In genomic region chr19:45103200-45103624, GRCh38 we compare ENCODE assay signal across 8 cellular contexts. TPM values are rescaled to one million over a fixed set of nuclear protein-coding genes. Genes with fewer than 3 reads are reported as not detected.
DNase-seq lines count a peak whose midpoint lies in the region; ATAC-seq and TF ChIP-seq lines count a peak whose summit lies in the region.

No MANE protein-coding gene starts in this region.

- H3K36me3 ChIP-seq in H7 (replicated peaks; ENCODE audit: control insufficient read depth, insufficient read depth, low read length) (no peaks in the 10 kb centered on the region; the same call in 1 of the 2 replicates), sigmoid colon (no peaks in the 10 kb centered on the region), psoas muscle (ENCODE audit: insufficient read depth in 1 of 2, low read depth in 1 of 2) (no peaks in the 10 kb centered on the region)

- no peak for TF ChIP-seq POLR2A in sigmoid colon (IDR thresholded peaks at IDR 0.05)

- no peak for TF ChIP-seq CTCF in fibroblast of mammary gland (conservative IDR thresholded peaks at IDR 0.05; ENCODE audit: control insufficient read depth, insufficient read depth, low read depth, low read length)
- no peak for TF ChIP-seq CTCF in sigmoid colon (IDR thresholded peaks at IDR 0.05)
- no peak for TF ChIP-seq CTCF in psoas muscle (IDR thresholded peaks at IDR 0.05)

- H3K27ac ChIP-seq in sigmoid colon (peak overlapping the region in 1 of 4 donors; percentile 28), psoas muscle (no peak overlapping the region)

- peak; percentile 70 for DNase-seq in H7
- DNase-seq in activated CD4-positive, alpha-beta T cell treated with anti-CD3 and anti-CD28 coated beads for 4 hours: peak; percentile 39 to 45
- peak; percentile 44 for DNase-seq in fibroblast of mammary gland (ENCODE audit: low read depth)
- peak; percentile 73 for DNase-seq in sigmoid colon
- DNase-seq in HuH-7.5 (ENCODE audit: low spot score): no peak
- DNase-seq in psoas muscle: no peak

- peaks cover 0 to 43% (median 36%) of the 10 kb centered on the region in 4 donors for H3K4me1 ChIP-seq in sigmoid colon
- H3K4me1 ChIP-seq in psoas muscle: peaks cover 67% of the 10 kb centered on the region

- no peak for ATAC-seq in GM21737 (IDR thresholded peaks at IDR 0.05; ENCODE audit: unreplicated experiment)
- ATAC-seq in psoas muscle: no peak
- ATAC-seq in HG03025 (IDR thresholded peaks at IDR 0.05; ENCODE audit: low FRiP score, unreplicated experiment): no peak

- TF ChIP-seq EP300 in sigmoid colon (IDR thresholded peaks at IDR 0.05): no peak

- H3K9me3 ChIP-seq in sigmoid colon (no peaks in the 10 kb centered on the region), psoas muscle (no peaks in the 10 kb centered on the region)

- 35 to 59% methylated on average over 19 of the region's 19 CpGs for WGBS in sigmoid colon, 2 donors
- WGBS in psoas muscle, 3 donors: 32 to 51% (median 44%) methylated on average over 19 of the region's 19 CpGs

- H3K4me3 ChIP-seq in H7 (ENCODE audit: insufficient read depth, low read depth, low read length) (no peak overlapping the region), fibroblast of mammary gland (ENCODE audit: control insufficient read depth, low read depth, low read length) (no peak overlapping the region), sigmoid colon (peak overlapping the region in 1 of 4 donors; percentile 10), psoas muscle (no peak overlapping the region)

- intact Hi-C loops in sigmoid colon (cut with DNase I): no loop called here
- intact Hi-C loops in psoas muscle (cut with DNase I): loop anchor here in 1 of 2 donors (10.0 kb wide), 1 partner anchor 882 kb away; no protein-coding TSS in a partner anchor

- H3K27me3 ChIP-seq in H7 (ENCODE audit: control insufficient read depth, insufficient read depth, low read length) (no peaks in the 10 kb centered on the region), sigmoid colon (no peaks in the 10 kb centered on the region), psoas muscle (ENCODE audit: insufficient read depth in 3 of 3, low read length in 2 of 3) (no peaks in the 10 kb centered on the region)

RNA-seq across cellular contexts. Expression of gene PPP1R37, which starts 10.2 kb away (rescaled TPM):
- 30.0 and 32.9 TPM in 2 replicates for total RNA-seq in H7 (2014; rRNA removed; shearing (Covaris generic))
- total RNA-seq in sigmoid colon (10 to 100 TPM; 17.8 to 23.2 (median 19.9) TPM), psoas muscle (10 to 100 TPM; 27.0 to 34.6 (median 29.1) TPM)
- polyA plus RNA-seq in sigmoid colon (10 to 100 TPM; 21.6 to 32.5 (median 22.4) TPM), psoas muscle (10 to 100 TPM; 25.5 to 39.5 (median 36.3) TPM)

RNA-seq across cellular contexts. Expression of gene GEMIN7, which starts 24.2 kb away (rescaled TPM):
- total RNA-seq in H7 (2014; rRNA removed; shearing (Covaris generic)): 72.2 and 77.0 TPM in 2 replicates
- 10 to 100 TPM; 10.3 to 18.2 (median 16.2) TPM for total RNA-seq in sigmoid colon
- 10 to 100 TPM; 27.0 to 31.2 (median 30.6) TPM for polyA plus RNA-seq in sigmoid colon
- 10 to 100 TPM; 19.6 to 27.3 (median 24.3) TPM for total RNA-seq in psoas muscle
- 10 to 100 TPM; 40.9 to 51.1 (median 50.3) TPM for polyA plus RNA-seq in psoas muscle

RNA-seq across cellular contexts. Expression of gene ZNF296, which starts 26.9 kb away (rescaled TPM):
- 2.6 and 4.2 TPM in 2 replicates for total RNA-seq in H7 (2014; rRNA removed; shearing (Covaris generic))
- 1 to 10 TPM in 1 of 4 donors, under 1 TPM in 1, not detected in 2; 0.41 to 1.2 TPM for total RNA-seq in sigmoid colon
- 1 to 10 TPM; 2.8 to 5.4 (median 3.0) TPM for polyA plus RNA-seq in sigmoid colon
- under 1 TPM in 3 of 4 donors, not detected in 1; 0.34 to 0.73 (median 0.36) TPM for total RNA-seq in psoas muscle
- polyA plus RNA-seq in psoas muscle: under 1 TPM; 0.22 to 0.62 (median 0.44) TPM

RNA-seq across cellular contexts. Expression of gene NKPD1, which starts 57.6 kb away (rescaled TPM):
- 0.24 and 0.70 TPM in 2 replicates for total RNA-seq in H7 (2014; rRNA removed; shearing (Covaris generic))
- under 1 TPM in 1 of 4 donors, not detected in 3; 0.83 TPM for total RNA-seq in sigmoid colon
- under 1 TPM in 1 of 3 donors, not detected in 2; 0.12 TPM for polyA plus RNA-seq in sigmoid colon
- under 1 TPM in 3 of 4 donors, not detected in 1; 0.06 to 0.09 (median 0.08) TPM for total RNA-seq in psoas muscle
- polyA plus RNA-seq in psoas muscle: under 1 TPM in 2 of 3 donors, not detected in 1; 0.08 to 0.18 TPM

Comparison
In these comparisons a context has a peak if more than half of its experiments do, and no peak if none do; other contexts are left out.
1. DNase-seq: peak in H7 (single experiment), activated CD4-positive, alpha-beta T cell treated with anti-CD3 and anti-CD28 coated beads for 4 hours (2 of 2), fibroblast of mammary gland (single experiment) and sigmoid colon (single experiment); none in HuH-7.5 (single experiment) and psoas muscle (0 of 2).